In genomic region chr4:121764303-121764701, GRCh38 we compare ENCODE assay signal across 11 cellular contexts. TPM values are rescaled to one million over a fixed set of nuclear protein-coding genes. Genes with fewer than 3 reads are reported as not detected.
DNase-seq lines count a peak whose midpoint lies in the region; ATAC-seq and TF ChIP-seq lines count a peak whose summit lies in the region.
"Had no signal": no experiment of that assay in that cellular context is flagged by ENCODE, and none has a peak within 500 bp of the region (broad histone marks: within the 10 kb centered on the region; RNA-seq: fewer than 3 reads in every experiment).

No MANE protein-coding gene starts in this region.

- no peak overlapping the region for H3K27ac ChIP-seq in right atrium auricular region
- no peak overlapping the region for H3K27ac ChIP-seq in lung (ENCODE audit: low read depth in 1 of 2, low read length in 1 of 2)
- H3K27ac ChIP-seq in upper lobe of left lung = no peak overlapping the region
- H3K27ac ChIP-seq in Karpas-422 (ENCODE audit: low read length) = no peak overlapping the region
- H3K27ac ChIP-seq: VCaP had no signal

- intact Hi-C loops in left ventricle myocardium superior (cut with micrococcal nuclease) = no loop called here

- ATAC-seq in left ventricle myocardium superior = no peak
- no peak for ATAC-seq in central memory CD8-positive, alpha-beta T cell (replicated peaks; ENCODE audit: extremely low read depth, poor library complexity, severe bottlenecking)
- no peak for ATAC-seq in lung (ENCODE audit: insufficient read depth, low FRiP score)
- no peak for ATAC-seq in upper lobe of left lung (ENCODE audit: low FRiP score in 2 of 2)

- peaks cover 57% of the 10 kb centered on the region for H3K27me3 Mint-ChIP-seq in central memory CD8-positive, alpha-beta T cell

- no peak overlapping the region for H3K9ac ChIP-seq in Karpas-422 (ENCODE audit: low read length)

- H3K4me2 ChIP-seq in Karpas-422 (ENCODE audit: low read depth, low read length, poor library complexity, severe bottlenecking) = no peak overlapping the region

- no peak overlapping the region for H2AFZ ChIP-seq in Karpas-422 (ENCODE audit: low read length)

- DNase-seq in right atrium auricular region (ENCODE audit: low spot score) (no peak), left ventricle myocardium superior (no peak), lung (ENCODE audit: low spot score) (no peak), upper lobe of left lung (no peak), Karpas-422 (no peak), cortex of kidney (lab: John Stamatoyannopoulos, UW) (no peak)
- no peak for DNase-seq in central memory CD8-positive, alpha-beta T cell (ENCODE audit: low spot score in 2 of 2)
- DNase-seq in effector CD4-positive, alpha-beta T cell = no peak
- DNase-seq: DMS79 treated with DMSO at 0.1 percent for 48 hours, mucosa of descending colon had no signal

- peak overlapping the region; percentile 37 to 44 for H3K4me3 ChIP-seq in right atrium auricular region
- peak overlapping the region; percentile 40 for H3K4me3 ChIP-seq in lung
- H3K4me3 ChIP-seq in upper lobe of left lung = peak overlapping the region in 3 of 4 donors; percentile 37 to 51 (median 44)
- no peak overlapping the region for H3K4me3 ChIP-seq in Karpas-422 (ENCODE audit: low read length)
- H3K4me3 ChIP-seq: mucosa of descending colon had no signal

- TF ChIP-seq EP300 in upper lobe of left lung (IDR thresholded peaks at IDR 0.05) = no peak

- no peaks in the 10 kb centered on the region for H3K9me3 Mint-ChIP-seq in central memory CD8-positive, alpha-beta T cell

- peak overlapping the region; percentile 69 for H3K4me3 Mint-ChIP-seq in central memory CD8-positive, alpha-beta T cell

- no peak overlapping the region for H3K27ac Mint-ChIP-seq in central memory CD8-positive, alpha-beta T cell (ENCODE audit: low read depth)

- H3K27me3 ChIP-seq in right atrium auricular region (no peaks in the 10 kb centered on the region), lung (ENCODE audit: control insufficient read depth, insufficient read depth) (peaks cover 3% of the 10 kb centered on the region), upper lobe of left lung (peaks cover 0 to 13% (median 4%) of the 10 kb centered on the region in 4 donors), Karpas-422 (ENCODE audit: low read length) (no peaks in the 10 kb centered on the region)

- H3K36me3 ChIP-seq in right atrium auricular region (no peaks in the 10 kb centered on the region), lung (ENCODE audit: control insufficient read depth in 2 of 2, insufficient read depth in 2 of 2, low read length in 2 of 2) (no peaks in the 10 kb centered on the region), upper lobe of left lung (no peaks in the 10 kb centered on the region), Karpas-422 (ENCODE audit: insufficient read depth, low read length) (no peaks in the 10 kb centered on the region)

- 14 to 18% methylated on average over 14 of the region's 14 CpGs for WGBS in lung, 2 donors
- WGBS in upper lobe of left lung, 2 donors = 20 to 30% methylated on average over 9 to 14 of the region's 14 CpGs

- no peaks in the 10 kb centered on the region for H3K36me3 Mint-ChIP-seq in central memory CD8-positive, alpha-beta T cell (ENCODE audit: insufficient read depth)

- H3K9me2 ChIP-seq in Karpas-422 (replicated peaks; ENCODE audit: insufficient read depth, low read length) = no peaks in the 10 kb centered on the region

- peaks cover 0 to 6% of the 10 kb centered on the region in 2 donors for H3K4me1 ChIP-seq in right atrium auricular region
- H3K4me1 ChIP-seq in lung (ENCODE audit: control insufficient read depth in 2 of 2, insufficient read depth in 2 of 2, low read length in 2 of 2) = peaks cover 0 to 5% of the 10 kb centered on the region in 2 donors
- peaks cover 5 to 14% (median 6%) of the 10 kb centered on the region in 4 donors for H3K4me1 ChIP-seq in upper lobe of left lung
- H3K4me1 ChIP-seq in Karpas-422 (ENCODE audit: low read length) = no peaks in the 10 kb centered on the region

- H3K79me2 ChIP-seq in Karpas-422 (ENCODE audit: low read length) = no peaks in the 10 kb centered on the region

- H3K4me1 Mint-ChIP-seq in central memory CD8-positive, alpha-beta T cell = peaks cover 15% of the 10 kb centered on the region

- H3K9me3 ChIP-seq in right atrium auricular region = no peaks in the 10 kb centered on the region
- peaks cover 0 to 2% of the 10 kb centered on the region in 2 donors for H3K9me3 ChIP-seq in lung (ENCODE audit: control insufficient read depth in 2 of 2, insufficient read depth in 1 of 2, low read length in 1 of 2)
- H3K9me3 ChIP-seq in upper lobe of left lung = no peaks in the 10 kb centered on the region
- no peaks in the 10 kb centered on the region for H3K9me3 ChIP-seq in Karpas-422 (ENCODE audit: low read length)
- H3K9me3 ChIP-seq: mucosa of descending colon had no signal

- H4K20me1 ChIP-seq in Karpas-422 (ENCODE audit: insufficient read depth, low read depth, low read length) = no peaks in the 10 kb centered on the region

- TF ChIP-seq CTCF in right atrium auricular region (IDR thresholded peaks at IDR 0.05) (no peak), lung (IDR thresholded peaks at IDR 0.05; ENCODE audit: control extremely low read depth, extremely low read depth) (no peak), upper lobe of left lung (IDR thresholded peaks at IDR 0.05) (no peak)

- no peak for TF ChIP-seq POLR2A in upper lobe of left lung (IDR thresholded peaks at IDR 0.05)

RNA-seq across cellular contexts. Expression of gene SMIM43, which starts 0.7 kb away (rescaled TPM):
- total RNA-seq in right atrium auricular region (not detected), left ventricle myocardium superior (not detected), lung (10 to 100 TPM in 1 of 2 donors, under 1 TPM in 1; 0.15 to 18.2 TPM), upper lobe of left lung (not detected)
- under 1 TPM; 0.07 to 0.16 TPM for polyA plus RNA-seq in lung
- total RNA-seq in Karpas-422 (2014; rRNA removed; shearing (Covaris generic); ENCODE audit: low replicate concordance) = not detected in 2 replicates

RNA-seq across cellular contexts. Expression of gene EXOSC9, which starts 36.8 kb away (rescaled TPM):
- total RNA-seq in right atrium auricular region (10 to 100 TPM; 18.8 TPM), left ventricle myocardium superior (9.4 TPM), lung (10 to 100 TPM; 15.9 to 28.8 TPM), upper lobe of left lung (10 to 100 TPM; 10.1 to 40.9 (median 17.4) TPM)
- polyA plus RNA-seq in lung = 10 to 100 TPM; 21.8 to 30.9 TPM
- total RNA-seq in Karpas-422 (2014; rRNA removed; shearing (Covaris generic); ENCODE audit: low replicate concordance) = 38.2 and 42.2 TPM in 2 replicates

RNA-seq across cellular contexts. Expression of gene CCNA2, which starts 59.4 kb away (rescaled TPM):
- 1 to 10 TPM in 1 of 2 donors, under 1 TPM in 1; 0.51 to 1.3 TPM for total RNA-seq in right atrium auricular region
- total RNA-seq in left ventricle myocardium superior = 0.82 TPM
- 1 to 10 TPM; 1.4 to 8.8 TPM for total RNA-seq in lung
- polyA plus RNA-seq in lung = 1 to 10 TPM; 1.5 to 2.0 TPM
- total RNA-seq in upper lobe of left lung = 1 to 10 TPM; 1.4 to 4.2 (median 2.5) TPM
- 37.0 and 46.8 TPM in 2 replicates for total RNA-seq in Karpas-422 (2014; rRNA removed; shearing (Covaris generic); ENCODE audit: low replicate concordance)
